8 cellular contexts compared by ENCODE assay signal in genomic region chr16:70453117-70453890, GRCh38. TPM values are rescaled to one million over a fixed set of nuclear protein-coding genes. Genes with fewer than 3 reads are reported as not detected.
DNase-seq lines count a peak whose midpoint lies in the region; ATAC-seq, FAIRE-seq and TF ChIP-seq lines count a peak whose summit lies in the region.

No MANE protein-coding gene starts in this region.

- H3K9me2 ChIP-seq in MM.1S (replicated peaks; ENCODE audit: insufficient read depth, low read length): no peaks in the 10 kb centered on the region

- no peak overlapping the region for H3K56ac ChIP-seq in H1 (replicated peaks; ENCODE audit: insufficient read length, low read depth, low read length)

- H2BK120ac ChIP-seq in H1 (replicated peaks; ENCODE audit: low read depth, low read length): no peak overlapping the region

- no peak overlapping the region for H3K23ac ChIP-seq in H1 (ENCODE audit: insufficient read length)

- no peak overlapping the region for H3K4ac ChIP-seq in H1 (replicated peaks; ENCODE audit: insufficient read length, low read depth, low read length)

- H2AK5ac ChIP-seq in H1 (ENCODE audit: low read depth, low read length): no peak overlapping the region

- peak overlapping the region; percentile 87 to 96 (median 93) for H3K4me3 Mint-ChIP-seq in nephron

- H2AFZ ChIP-seq in MM.1S (ENCODE audit: low read length) (peak overlapping the region; percentile 98), H1 (ENCODE audit: low read length) (no peak overlapping the region; the same call in 1 of the 2 replicates)

- CTCF ChIA-PET in BJ (lab: Yijun Ruan, JAX) (interaction anchor here (0.6 to 1.5 kb wide), 7 partner anchors 8 to 127 kb away, joined by 3 to 4 read pairs (median 3); no protein-coding TSS in a partner anchor), H1 (lab: Charles Lee; ENCODE audit: partially characterized antibody) (interaction anchor here (0.6 to 5.3 kb wide), 14 partner anchors 11 to 80 kb away, joined by 3 to 37 read pairs (median 4); partner anchors contain the start of gene ST3GAL2)

- no peak overlapping the region for H2BK15ac ChIP-seq in H1 (ENCODE audit: low read length)

- no peak overlapping the region for H2BK12ac ChIP-seq in H1 (ENCODE audit: low read depth, low read length)

- DNase-seq in BJ (ENCODE audit: low read depth): no peak
- DNase-seq in MM.1S: no peak
- no peak for DNase-seq in H1 (ENCODE audit: low read depth in 1 of 2, low spot score in 2 of 2)
- DNase-seq in EL: no peak

- TF ChIP-seq EP300 in H1 (IDR thresholded peaks at IDR 0.05; ENCODE audit: borderline replicate concordance in 1 of 2, low read depth in 2 of 2, low read length in 2 of 2): no peak

- no peak overlapping the region for H2BK20ac ChIP-seq in H1 (ENCODE audit: low read length)

- H4K20me1 ChIP-seq in MM.1S (ENCODE audit: insufficient read depth, low read length): no peaks in the 10 kb centered on the region
- H4K20me1 ChIP-seq in H1 (replicated peaks in 1 of 2; ENCODE audit: control insufficient read depth in 1 of 2, insufficient read depth in 2 of 2, low read length in 2 of 2): no peaks in the 10 kb centered on the region

- H3K27me3 ChIP-seq in BJ (ENCODE audit: control insufficient read depth, insufficient read depth, low read length) (no peaks in the 10 kb centered on the region), MM.1S (replicated peaks; ENCODE audit: insufficient read depth, low read length) (no peaks in the 10 kb centered on the region), H1 (replicated peaks in 1 of 4; ENCODE audit: control insufficient read depth in 3 of 4, extremely low read depth in 1 of 4, insufficient read depth in 3 of 4, low read length in 3 of 4) (no peaks in the 10 kb centered on the region)

- H3K27me3 Mint-ChIP-seq in nephron (ENCODE audit: low read depth): no peaks in the 10 kb centered on the region

- no peak overlapping the region for H3K18ac ChIP-seq in H1 (ENCODE audit: extremely low read depth, low read length)

- no peaks in the 10 kb centered on the region for H3K9me3 Mint-ChIP-seq in nephron

- no peaks in the 10 kb centered on the region for H3K36me3 Mint-ChIP-seq in nephron (ENCODE audit: low read depth)

- H3K79me2 ChIP-seq in MM.1S (ENCODE audit: low read length): no peaks in the 10 kb centered on the region
- H3K79me2 ChIP-seq in H1 (ENCODE audit: control insufficient read depth in 1 of 2, insufficient read depth in 2 of 2, low read length in 2 of 2): no peaks in the 10 kb centered on the region

- no peaks in the 10 kb centered on the region for H3K79me1 ChIP-seq in H1 (ENCODE audit: low read depth, low read length)

- no peak overlapping the region for H3K14ac ChIP-seq in H1 (ENCODE audit: insufficient read length)

- H3K4me3 ChIP-seq in BJ (ENCODE audit: low read depth, low read length) (peak overlapping the region; percentile 71; the same call in 1 of the 2 replicates), MM.1S (ENCODE audit: low read length) (peak overlapping the region; percentile 98), H1 (ENCODE audit: extremely low read depth in 1 of 4, insufficient read depth in 2 of 4, low read depth in 3 of 4, low read length in 4 of 4) (peak overlapping the region; percentile 44 to 83 (median 78))

- H3K4me1 Mint-ChIP-seq in nephron: no peaks in the 10 kb centered on the region

- no peaks in the 10 kb centered on the region for H3K36me3 ChIP-seq in BJ (ENCODE audit: control insufficient read depth, insufficient read depth, low read length)
- H3K36me3 ChIP-seq in MM.1S (replicated peaks; ENCODE audit: insufficient read depth, low read length): no peaks in the 10 kb centered on the region
- no peaks in the 10 kb centered on the region for H3K36me3 ChIP-seq in H1 (ENCODE audit: control insufficient read depth in 2 of 4, insufficient read depth in 4 of 4, low read length in 3 of 4)

- no peak for FAIRE-seq in H1 (lab: Jason Lieb, UNC)

- no peak for TF ChIP-seq RAD21 in H1 (IDR thresholded peaks at IDR 0.05 in 1 of 2, conservative IDR thresholded peaks at IDR 0.05 in 1 of 2; ENCODE audit: low read depth in 2 of 2, low read length in 2 of 2)

- H4K91ac ChIP-seq in H1 (replicated peaks; ENCODE audit: insufficient read length, low read length): no peak overlapping the region

- TF ChIP-seq CTCF in BJ (IDR thresholded peaks at IDR 0.05; ENCODE audit: insufficient read depth, low read depth, low read length): no peak
- no peak for TF ChIP-seq CTCF in MM.1S (IDR thresholded peaks at IDR 0.05; ENCODE audit: low read length)
- TF ChIP-seq CTCF in H1 (IDR thresholded peaks at IDR 0.05; ENCODE audit: control extremely low read depth in 1 of 3, insufficient read depth in 1 of 3, low read depth in 1 of 3, low read length in 3 of 3): no peak
- no peak for TF ChIP-seq CTCF in nephron (IDR thresholded peaks at IDR 0.05; ENCODE audit: unreplicated experiment in 3 of 3)

- H3K9ac ChIP-seq in MM.1S (ENCODE audit: low read length) (peak overlapping the region; percentile 97; the same call in 1 of the 2 replicates), H1 (replicated peaks in 1 of 4; ENCODE audit: extremely low read depth in 1 of 4, low read depth in 3 of 4, low read length in 3 of 4) (peak overlapping the region in 1 of 4 experiments; percentile 67; a peak in 1 of 7 replicates)

- TF ChIP-seq POLR2A in H1 (IDR thresholded peaks at IDR 0.05; ENCODE audit: control extremely low read depth in 1 of 2, low read depth in 2 of 2, low read length in 2 of 2): no peak

- peak overlapping the region; percentile 94 to 98 (median 97) for H3K27ac Mint-ChIP-seq in nephron

- H4K8ac ChIP-seq in H1 (ENCODE audit: extremely low read depth, insufficient read depth, low read length): no peak overlapping the region

- WGBS in H1 (ENCODE audit: extremely low coverage in 1 of 2, insufficient coverage in 1 of 2, insufficient read length in 1 of 2, insufficient replicate concordance in 2 of 2, low coverage in 1 of 2, low lambda C conversion rate in 2 of 2, missing lambda C conversion rate in 1 of 2), 2 experiments: 91% methylated on average over 11 of the region's 11 CpGs; no CpG with 5 or more reads in 1 of the 2 experiments

- no peaks in the 10 kb centered on the region for H3F3A ChIP-seq in MM.1S (ENCODE audit: insufficient read depth, low read length)

- no peaks in the 10 kb centered on the region; the same call in 1 of the 2 replicates for H3K23me2 ChIP-seq in H1 (ENCODE audit: low read depth, low read length)

- POLR2A ChIA-PET in BJ (lab: Charles Lee) (interaction anchor here (0.7 kb wide), 2 partner anchors 104 to 1209 kb away, joined by 15 to 19 read pairs; no protein-coding TSS in a partner anchor), H1 (lab: Charles Lee; ENCODE audit: partially characterized antibody) (interaction anchor here (1.1 to 5.1 kb wide), 12 partner anchors 10 to 166 kb away, joined by 3 to 37 read pairs (median 5); partner anchors contain the start of gene ST3GAL2)

- H4K5ac ChIP-seq in H1 (ENCODE audit: insufficient read length, low read depth, low read length): no peak overlapping the region

- H3K27ac ChIP-seq in MM.1S (ENCODE audit: low read length) (no peak overlapping the region), H1 (ENCODE audit: low read depth, low read length) (no peak overlapping the region)

- H2BK5ac ChIP-seq in H1 (ENCODE audit: low read depth, low read length): no peak overlapping the region

- ATAC-seq in HG03460 (IDR thresholded peaks at IDR 0.05; ENCODE audit: unreplicated experiment) (no peak), HG02981 (IDR thresholded peaks at IDR 0.05; ENCODE audit: unreplicated experiment) (no peak), GM19023 (IDR thresholded peaks at IDR 0.05; ENCODE audit: unreplicated experiment) (no peak)

- H3K4me1 ChIP-seq in MM.1S (ENCODE audit: low read length) (peaks cover 4% of the 10 kb centered on the region), H1 (replicated peaks in 1 of 4; ENCODE audit: control insufficient read depth in 3 of 4, insufficient read depth in 4 of 4, low read length in 3 of 4) (peaks cover 0 to 2% (median 0%) of the 10 kb centered on the region in 4 experiments; a peak in 1 of 7 replicates)

- H3K9me3 ChIP-seq in MM.1S (replicated peaks; ENCODE audit: insufficient read depth, low read length) (no peaks in the 10 kb centered on the region), H1 (ENCODE audit: insufficient read depth in 2 of 2, low read depth in 1 of 2, low read length in 1 of 2) (no peaks in the 10 kb centered on the region)

- peak overlapping the region; percentile 53 for H3K4me2 ChIP-seq in MM.1S (ENCODE audit: low read depth, low read length)
- H3K4me2 ChIP-seq in H1 (ENCODE audit: insufficient read depth in 1 of 2, low read depth in 2 of 2, low read length in 2 of 2): peak overlapping the region; percentile 42 to 81

TF ChIP-seq in H1, 55 proteins besides CTCF, POLR2A, EP300 and RAD21 (continues in another document):
- no peak for TF ChIP-seq HDAC6 (IDR thresholded peaks at IDR 0.05; ENCODE audit: low read depth, low read length)

RNA-seq across cellular contexts. Expression of gene FCSK, which starts 1.1 kb away (rescaled TPM):
- polyA plus RNA-seq in BJ (2011; rRNA removed) (4.7 and 9.0 TPM in 2 replicates), H1 (2011; rRNA removed) (5.1 and 5.5 TPM in 2 replicates)
- 7.4 and 8.4 TPM in 2 replicates for polyA minus RNA-seq in BJ (2011; rRNA and poly(A)+ RNA removed)
- 3.4 and 4.6 TPM in 2 replicates for total RNA-seq in H1 (2021; fragmentation: NEBNext Ultra II Directional; extraction: Animal tissue kit (Norgen Biotek cat#: 25700))
- polyA plus RNA-seq in H1 (2011; cell fraction: cytosol; rRNA removed): 4.4 TPM
- polyA plus RNA-seq in H1 (2011; cell fraction: nucleus; rRNA removed): 16.1 TPM
- 4.1 to 5.8 TPM (median 4.7 TPM) in 4 replicates for polyA plus RNA-seq in H1 (2012, experiment 1 of 2)
- 3.7 TPM for polyA plus RNA-seq in H1 (2012, experiment 2 of 2)
- polyA plus RNA-seq in H1 (2013, experiment 1 of 2): 2.4 TPM
- polyA plus RNA-seq in H1 (2013, experiment 2 of 2): 2.2 TPM
- 3.7 and 3.9 TPM in 2 replicates for polyA minus RNA-seq in H1 (2011; rRNA and poly(A)+ RNA removed)
- polyA minus RNA-seq in H1 (2011; cell fraction: cytosol; rRNA and poly(A)+ RNA removed): 5.1 TPM
- polyA minus RNA-seq in H1 (2011; cell fraction: nucleus; rRNA and poly(A)+ RNA removed): 3.6 TPM

RNA-seq across cellular contexts. Expression of gene ST3GAL2, which starts 14.4 kb away (rescaled TPM):
- 20.3 and 24.7 TPM in 2 replicates for polyA plus RNA-seq in BJ (2011; rRNA removed)
- polyA minus RNA-seq in BJ (2011; rRNA and poly(A)+ RNA removed): 33.0 and 40.4 TPM in 2 replicates
- 39.3 and 39.7 TPM in 2 replicates for total RNA-seq in H1 (2021; fragmentation: NEBNext Ultra II Directional; extraction: Animal tissue kit (Norgen Biotek cat#: 25700))
- 14.4 and 30.5 TPM in 2 replicates for polyA plus RNA-seq in H1 (2011; rRNA removed)
- 16.9 TPM for polyA plus RNA-seq in H1 (2011; cell fraction: cytosol; rRNA removed)
- polyA plus RNA-seq in H1 (2011; cell fraction: nucleus; rRNA removed): 28.1 TPM
- 19.3 to 24.6 TPM (median 22.0 TPM) in 4 replicates for polyA plus RNA-seq in H1 (2012, experiment 1 of 2)
- 19.9 TPM for polyA plus RNA-seq in H1 (2012, experiment 2 of 2)
- 26.7 TPM for polyA plus RNA-seq in H1 (2013, experiment 1 of 2)
- 27.0 TPM for polyA plus RNA-seq in H1 (2013, experiment 2 of 2)
- 33.4 and 49.9 TPM in 2 replicates for polyA minus RNA-seq in H1 (2011; rRNA and poly(A)+ RNA removed)
- polyA minus RNA-seq in H1 (2011; cell fraction: cytosol; rRNA and poly(A)+ RNA removed): 43.4 TPM
- polyA minus RNA-seq in H1 (2011; cell fraction: nucleus; rRNA and poly(A)+ RNA removed): 43.8 TPM
